9 cellular contexts compared by ENCODE assay signal in the genomic region with DNA sequence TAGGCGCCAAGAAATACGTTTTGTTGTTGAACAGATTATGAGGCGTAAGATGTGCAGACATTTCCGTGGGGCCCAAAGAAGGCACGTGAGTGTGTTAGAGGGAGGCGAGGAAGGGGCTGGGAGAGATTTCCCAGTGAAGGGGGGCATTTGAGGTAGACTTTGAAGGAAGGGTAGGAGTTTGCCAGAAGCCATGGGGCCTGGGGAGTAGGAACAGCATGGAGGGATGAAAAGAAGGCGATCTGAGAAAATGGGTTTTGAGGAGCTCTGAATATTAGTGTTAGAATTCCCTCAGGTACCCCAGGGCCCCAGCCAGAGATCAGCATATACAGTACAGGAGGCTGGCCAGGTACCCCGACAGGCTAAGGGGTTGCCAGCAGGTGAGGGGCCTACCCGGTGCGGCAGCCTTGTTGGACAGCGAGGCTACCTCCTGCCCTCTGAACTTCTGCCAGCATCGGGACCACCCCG. TPM values are rescaled to one million over a fixed set of nuclear protein-coding genes. Genes with fewer than 3 reads are reported as not detected.
DNase-seq lines count a peak whose midpoint lies in the region; ATAC-seq, FAIRE-seq and TF ChIP-seq lines count a peak whose summit lies in the region.
"Had no signal": no experiment of that assay in that cellular context is flagged by ENCODE, and none has a peak within 500 bp of the region (broad histone marks: within the 10 kb centered on the region; RNA-seq: fewer than 3 reads in every experiment).

No MANE protein-coding gene starts in this region.

- H3K27ac ChIP-seq in adrenal gland = peak overlapping the region in 4 of 5 donors; percentile 59 to 95 (median 92)
- H3K27ac ChIP-seq in right lobe of liver = peak overlapping the region; percentile 85 to 93 (median 85)
- peak overlapping the region; percentile 86 to 94 (median 90) for H3K27ac ChIP-seq in transverse colon

- H3K27me3 ChIP-seq in adrenal gland (no peaks in the 10 kb centered on the region), right lobe of liver (no peaks in the 10 kb centered on the region), transverse colon (no peaks in the 10 kb centered on the region)

- H3K27me3 Mint-ChIP-seq in activated naive CD4-positive, alpha-beta T cell treated with anti-CD3 and anti-CD28 coated beads, Interleukin-2, amount 50 U/mL, for 24 hours = no peaks in the 10 kb centered on the region

- H3K9me3 Mint-ChIP-seq in activated naive CD4-positive, alpha-beta T cell treated with anti-CD3 and anti-CD28 coated beads, Interleukin-2, amount 50 U/mL, for 24 hours = no peaks in the 10 kb centered on the region

- peak overlapping the region; percentile 99 for H3K27ac Mint-ChIP-seq in activated naive CD4-positive, alpha-beta T cell treated with anti-CD3 and anti-CD28 coated beads, Interleukin-2, amount 50 U/mL, for 24 hours

- no peaks in the 10 kb centered on the region for H3K9me3 ChIP-seq in adrenal gland (replicated peaks in 1 of 3)
- H3K9me3 ChIP-seq in right lobe of liver = no peaks in the 10 kb centered on the region
- H3K9me3 ChIP-seq in transverse colon = no peaks in the 10 kb centered on the region

- peaks cover 24 to 25% of the 10 kb centered on the region in 2 donors for H3K4me1 ChIP-seq in adrenal gland (replicated peaks in 1 of 2)
- peaks cover 0 to 21% (median 13%) of the 10 kb centered on the region in 4 donors for H3K4me1 ChIP-seq in right lobe of liver
- peaks cover 15 to 38% (median 21%) of the 10 kb centered on the region in 4 donors for H3K4me1 ChIP-seq in transverse colon

- peaks cover 41% of the 10 kb centered on the region for H3K4me1 Mint-ChIP-seq in activated naive CD4-positive, alpha-beta T cell treated with anti-CD3 and anti-CD28 coated beads, Interleukin-2, amount 50 U/mL, for 24 hours

- TF ChIP-seq CTCF in adrenal gland (IDR thresholded peaks at IDR 0.05) (no peak), right lobe of liver (IDR thresholded peaks at IDR 0.05) (no peak), transverse colon (IDR thresholded peaks at IDR 0.05) (no peak)

- intact Hi-C loops in adrenal gland (cut with DNase I) = loop anchor here in 1 of 2 donors (2.0 kb wide), 1 partner anchor 17 kb away; no protein-coding TSS in a partner anchor
- intact Hi-C loops in right lobe of liver (cut with DNase I) = no loop called here
- intact Hi-C loops in transverse colon (cut with DNase I; ENCODE audit: low total_unique reads) = no loop called here

- peaks cover 0 to 29% of the 10 kb centered on the region in 2 donors for H3K36me3 ChIP-seq in adrenal gland (replicated peaks in 1 of 2)
- peaks cover 0 to 28% (median 16%) of the 10 kb centered on the region in 4 donors for H3K36me3 ChIP-seq in right lobe of liver
- peaks cover 0 to 27% (median 10%) of the 10 kb centered on the region in 4 donors for H3K36me3 ChIP-seq in transverse colon

- TF ChIP-seq EP300 in transverse colon (IDR thresholded peaks at IDR 0.05; ENCODE audit: low read depth) = no peak

- no peak for ATAC-seq in right lobe of liver

- FAIRE-seq in H54 (lab: Jason Lieb, UNC) = no peak

- in situ Hi-C loops in transverse colon (cut with MboI; ENCODE audit: low pct_ligation_motif_present in 1 of 4, low pct_unique_long_range_greater_than_20kb in 1 of 4, low sequenced_read_pairs in 3 of 4) = no loop called here

- H3K4me3 ChIP-seq in adrenal gland (peak overlapping the region in 2 of 4 donors; percentile 41 to 90), right lobe of liver (peak overlapping the region; percentile 97 to 100 (median 98)), transverse colon (peak overlapping the region; percentile 5 to 98 (median 84))

- peak overlapping the region; percentile 97 for H3K4me3 Mint-ChIP-seq in activated naive CD4-positive, alpha-beta T cell treated with anti-CD3 and anti-CD28 coated beads, Interleukin-2, amount 50 U/mL, for 24 hours

- 32 to 42% (median 34%) methylated on average over 9 to 13 of the region's 13 CpGs for WGBS in adrenal gland, 4 donors
- WGBS in right lobe of liver (ENCODE audit: insufficient coverage, low coverage, low lambda C conversion rate, missing lambda C conversion rate) = 38% methylated on average over 7 of the region's 13 CpGs
- WGBS in transverse colon (ENCODE audit: low coverage in 1 of 2), 2 donors = 59 to 70% methylated on average over 7 to 8 of the region's 13 CpGs

- TF ChIP-seq POLR2A in adrenal gland (IDR thresholded peaks at IDR 0.05) (no peak), right lobe of liver (IDR thresholded peaks at IDR 0.05) (no peak), transverse colon (IDR thresholded peaks at IDR 0.05) (no peak), H54 (IDR thresholded peaks at IDR 0.05; ENCODE audit: low read depth, low read length) (no peak)

- peaks cover 14% of the 10 kb centered on the region for H3K36me3 Mint-ChIP-seq in activated naive CD4-positive, alpha-beta T cell treated with anti-CD3 and anti-CD28 coated beads, Interleukin-2, amount 50 U/mL, for 24 hours

- no peak for DNase-seq in activated naive CD4-positive, alpha-beta T cell (lab: John Stamatoyannopoulos, UW)
- DNase-seq in adrenal gland = no peak
- DNase-seq in right lobe of liver = no peak
- DNase-seq in transverse colon = no peak
- no peak for DNase-seq in H54 (ENCODE audit: insufficient read length, low spot score)
- DNase-seq in D341Med (ENCODE audit: low spot score) = no peak
- no peak for DNase-seq in NCI-H526 (lab: John Stamatoyannopoulos, UW)

RNA-seq across cellular contexts. Expression of a gene that starts 0.4 kb away (rescaled TPM):
- 10 to 100 TPM; 24.4 to 44.2 (median 26.9) TPM for total RNA-seq in adrenal gland
- 10 to 100 TPM in 1 of 3 donors, 1 to 10 TPM in 2; 5.1 to 27.0 (median 6.9) TPM for polyA plus RNA-seq in adrenal gland
- 10 to 100 TPM; 17.4 to 24.4 (median 21.5) TPM for total RNA-seq in right lobe of liver
- 10 to 100 TPM; 11.5 to 31.0 (median 25.6) TPM for total RNA-seq in transverse colon

RNA-seq across cellular contexts. Expression of a gene that starts 18.7 kb away (rescaled TPM):
- total RNA-seq in adrenal gland (100 to 1,000 TPM; 207 to 498 (median 324) TPM), right lobe of liver (100 to 1,000 TPM; 114 to 187 (median 157) TPM), transverse colon (100 to 1,000 TPM; 262 to 566 (median 339) TPM)
- 1,000 to 10,000 TPM in 2 of 3 donors, 100 to 1,000 TPM in 1; 619 to 1,513 (median 1,039) TPM for polyA plus RNA-seq in adrenal gland

RNA-seq across cellular contexts. Expression of a gene that starts 30.9 kb away (rescaled TPM):
- 100 to 1,000 TPM in 4 of 8 donors, 10 to 100 TPM in 4; 80.4 to 250 (median 132) TPM for total RNA-seq in adrenal gland
- 100 to 1,000 TPM in 2 of 3 donors, 10 to 100 TPM in 1; 39.5 to 217 (median 174) TPM for polyA plus RNA-seq in adrenal gland
- 100 to 1,000 TPM in 2 of 6 experiments, 10 to 100 TPM in 4; 31.0 to 104 (median 32.8) TPM for total RNA-seq in right lobe of liver
- 100 to 1,000 TPM in 2 of 4 donors, 10 to 100 TPM in 2; 20.5 to 153 (median 97.8) TPM for total RNA-seq in transverse colon

RNA-seq across cellular contexts. Expression of a gene that starts 44.9 kb away (rescaled TPM):
- 1 to 10 TPM; 1.0 to 6.9 (median 2.4) TPM for total RNA-seq in adrenal gland
- 1 to 10 TPM in 2 of 3 donors, under 1 TPM in 1; 0.42 to 1.4 (median 1.2) TPM for polyA plus RNA-seq in adrenal gland
- under 1 TPM in 5 of 6 experiments, not detected in 1; 0.05 to 0.38 (median 0.07) TPM for total RNA-seq in right lobe of liver
- 10 to 100 TPM in 1 of 4 donors, 1 to 10 TPM in 3; 1.2 to 10.1 (median 5.2) TPM for total RNA-seq in transverse colon
- total RNA-seq: RPMI7951 had no signal
